ENCODE assay signal across 15 cellular contexts in the genomic region with DNA sequence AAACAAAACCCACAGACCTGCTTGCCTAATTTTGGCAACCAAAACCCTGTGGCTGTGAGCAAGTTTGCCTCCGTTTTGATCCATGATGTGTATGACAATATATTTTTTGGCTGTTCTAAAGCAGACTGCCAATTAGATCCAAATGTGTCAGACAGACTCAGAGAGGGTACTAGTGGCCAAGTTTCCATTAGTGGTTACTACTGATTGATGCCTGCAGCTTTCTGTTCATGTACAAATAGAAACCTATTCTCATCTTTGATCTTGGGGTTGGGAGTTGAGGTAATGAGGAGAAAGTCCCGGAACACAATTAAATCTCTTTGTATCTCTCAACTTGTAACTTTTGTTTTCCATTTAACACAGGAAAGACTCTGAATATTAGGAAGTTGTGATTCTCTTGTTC.
"Had no signal": no experiment of that assay in that cellular context is flagged by ENCODE, and none has a peak within 500 bp of the region (broad histone marks: within the 10 kb centered on the region; RNA-seq: fewer than 3 reads in every experiment).

No MANE protein-coding gene starts in this region.

- H3K4me3 Mint-ChIP-seq: activated T-helper 1 cell treated with anti-CD3 and anti-CD28 coated beads, Interleukin-12 subunit alpha, Interleukin-12 subunit beta, Interleukin-2, Interleukin-4 antibody, amounts not matched to agents 30 ng/mL and 10 ng/mL and 1 ng/mL, durations not matched to agents 14 hours and 24 hours and 36 hours; memory B cell; natural killer cell treated with Interleukin-12 subunit alpha and Interleukin-12 subunit beta and Interleukin-15 and Interleukin-18, amount 100 ng/mL, for 72 hours; T-cell had no signal

- H3K9me3 Mint-ChIP-seq: activated T-helper 1 cell treated with anti-CD3 and anti-CD28 coated beads, Interleukin-12 subunit alpha, Interleukin-12 subunit beta, Interleukin-2, Interleukin-4 antibody, amounts not matched to agents 30 ng/mL and 10 ng/mL and 1 ng/mL, durations not matched to agents 14 hours and 24 hours and 36 hours; memory B cell; natural killer cell treated with Interleukin-12 subunit alpha and Interleukin-12 subunit beta and Interleukin-15 and Interleukin-18, amount 100 ng/mL, for 72 hours; T-cell had no signal

- H3K27me3 ChIP-seq: gastroesophageal sphincter had no signal

- ATAC-seq: activated CD4-positive, CD25-positive, alpha-beta regulatory T cell treated with anti-CD3 and anti-CD28 coated beads, Interleukin-2, amount 50 U/mL, for 24 hours; gastroesophageal sphincter; heart right ventricle; natural killer cell treated with Interleukin-12 subunit alpha and Interleukin-12 subunit beta and Interleukin-15 and Interleukin-18, amount 100 ng/mL, for 72 hours; right cardiac atrium; T-cell had no signal

- H3K27ac Mint-ChIP-seq: activated T-helper 1 cell treated with anti-CD3 and anti-CD28 coated beads, Interleukin-12 subunit alpha, Interleukin-12 subunit beta, Interleukin-2, Interleukin-4 antibody, amounts not matched to agents 30 ng/mL and 10 ng/mL and 1 ng/mL, durations not matched to agents 14 hours and 24 hours and 36 hours; memory B cell; natural killer cell treated with Interleukin-12 subunit alpha and Interleukin-12 subunit beta and Interleukin-15 and Interleukin-18, amount 100 ng/mL, for 72 hours; T-cell had no signal

- H3K4me3 ChIP-seq: gastroesophageal sphincter, heart right ventricle, left ventricle myocardium inferior, skin epidermis had no signal

- H3K4me1 ChIP-seq: gastroesophageal sphincter, heart right ventricle, left ventricle myocardium inferior had no signal

- H3K27ac ChIP-seq: gastroesophageal sphincter, heart right ventricle, left ventricle myocardium inferior had no signal

- DNase-seq: aorta; heart right ventricle; left ventricle myocardium inferior; right cardiac atrium; stimulated activated CD4-positive, alpha-beta T cell treated with anti-CD3 and anti-CD28 coated beads, Interleukin-4, amount 100 ng/mL, for 24 hours; stimulated activated naive CD4-positive, alpha-beta T cell treated with Interleukin-2 at 50 U/mL for 16 hours; substantia nigra; T-cell; T-helper 9 cell had no signal

- H3K36me3 ChIP-seq: gastroesophageal sphincter, heart right ventricle, left ventricle myocardium inferior had no signal

- H3K9me3 ChIP-seq: gastroesophageal sphincter, heart right ventricle, left ventricle myocardium inferior had no signal

- H3K36me3 Mint-ChIP-seq: memory B cell; natural killer cell treated with Interleukin-12 subunit alpha and Interleukin-12 subunit beta and Interleukin-15 and Interleukin-18, amount 100 ng/mL, for 72 hours; T-cell had no signal
